Comparison of ENCODE assay signal across 13 cellular contexts in the genomic region with DNA sequence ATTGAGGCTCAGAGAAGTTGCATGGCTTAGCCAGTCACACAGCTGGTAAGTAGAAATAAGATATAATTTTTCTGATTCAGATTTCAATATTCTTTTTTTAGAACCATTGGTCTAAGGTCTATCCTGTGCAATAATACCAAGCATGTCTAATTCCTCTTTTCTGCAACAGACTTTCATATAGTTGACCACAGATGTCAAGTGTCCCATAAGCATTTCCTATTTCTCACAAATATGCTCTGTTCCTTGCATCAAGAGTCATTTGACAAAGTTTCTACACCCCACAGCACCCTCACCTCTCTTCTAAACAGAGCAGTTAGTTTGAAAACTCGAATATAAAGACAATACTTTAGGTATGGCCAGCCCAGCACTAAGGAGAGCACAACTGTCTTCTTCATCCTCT. TPM values are rescaled to one million over a fixed set of nuclear protein-coding genes. Genes with fewer than 3 reads are reported as not detected.
DNase-seq lines count a peak whose midpoint lies in the region; ATAC-seq, FAIRE-seq and TF ChIP-seq lines count a peak whose summit lies in the region.
"Had no signal": no experiment of that assay in that cellular context is flagged by ENCODE, and none has a peak within 500 bp of the region (broad histone marks: within the 10 kb centered on the region; RNA-seq: fewer than 3 reads in every experiment).

No MANE protein-coding gene starts in this region.

- H3K4me1 ChIP-seq in lower lobe of right lung = no peaks in the 10 kb centered on the region

- ATAC-seq in GM18511 (IDR thresholded peaks at IDR 0.05; ENCODE audit: unreplicated experiment) = peak; percentile 86
- ATAC-seq in GM21723 (IDR thresholded peaks at IDR 0.05; ENCODE audit: unreplicated experiment) = peak; percentile 92
- ATAC-seq in HG03469 (IDR thresholded peaks at IDR 0.05; ENCODE audit: unreplicated experiment) = peak; percentile 90
- peak; percentile 59 to 62 for ATAC-seq in lower lobe of right lung
- ATAC-seq: natural killer cell; stimulated activated effector memory CD8-positive, alpha-beta T cell treated with anti-CD3 and anti-CD28 coated beads, Interleukin-12 subunit alpha, Interleukin-12 subunit beta, amount 100 ng/mL, for 72 hours had no signal

- no peaks in the 10 kb centered on the region for H3K36me3 ChIP-seq in lower lobe of right lung

- H3K9me3 ChIP-seq in lower lobe of right lung = no peaks in the 10 kb centered on the region

- H3K27me3 ChIP-seq in lower lobe of right lung (ENCODE audit: low read depth) = no peaks in the 10 kb centered on the region

- no peak for FAIRE-seq in RCC 7860 (lab: Jason Lieb, UNC)
- no peak for FAIRE-seq in frontal cortex (lab: Jason Lieb, UNC)

- TF ChIP-seq CTCF in lower lobe of right lung (IDR thresholded peaks at IDR 0.05) = no peak

- intact Hi-C loops in lower lobe of right lung (cut with DNase I) = loop anchor here (10.0 kb wide), 1 partner anchor 414 kb away; no protein-coding TSS in a partner anchor

- no peak overlapping the region for H3K27ac ChIP-seq in lower lobe of right lung

- DNase-seq in lower lobe of right lung (no peak), RCC 7860 (ENCODE audit: low spot score) (no peak), NCI-H446 (lab: John Stamatoyannopoulos, UW) (no peak), frontal cortex (ENCODE audit: low spot score in 2 of 2) (no peak)
- DNase-seq in activated naive CD4-positive, alpha-beta T cell treated with anti-CD3 and anti-CD28 coated beads, Interleukin-2, amount 50 U/mL, for 16 hours = no peak
- DNase-seq: activated CD4-positive, alpha-beta memory T cell treated with anti-CD3 and anti-CD28 coated beads for 36 hours; natural killer cell; NCI-H2081; Right ventricle myocardium superior had no signal

- no peak overlapping the region for H3K4me3 ChIP-seq in lower lobe of right lung

RNA-seq across cellular contexts. Expression of gene SACS, which starts 26.8 kb away (rescaled TPM):
- total RNA-seq in lower lobe of right lung (6.7 TPM), frontal cortex (154 TPM)

Comparison
In these comparisons a context has a peak if more than half of its experiments do, and no peak if none do; other contexts are left out.
1. RNA of gene SACS, which starts 26.8 kb away (total RNA-seq): 154 TPM in frontal cortex (single experiment); 6.7 TPM in lower lobe of right lung (single experiment); every median in the first group is over 10 times any median in the second.
2. Peak in every context shown above with its lines, with median percentiles within 50 percentile points of each other: ATAC-seq.